27 cellular contexts compared by ENCODE assay signal in the genomic region with DNA sequence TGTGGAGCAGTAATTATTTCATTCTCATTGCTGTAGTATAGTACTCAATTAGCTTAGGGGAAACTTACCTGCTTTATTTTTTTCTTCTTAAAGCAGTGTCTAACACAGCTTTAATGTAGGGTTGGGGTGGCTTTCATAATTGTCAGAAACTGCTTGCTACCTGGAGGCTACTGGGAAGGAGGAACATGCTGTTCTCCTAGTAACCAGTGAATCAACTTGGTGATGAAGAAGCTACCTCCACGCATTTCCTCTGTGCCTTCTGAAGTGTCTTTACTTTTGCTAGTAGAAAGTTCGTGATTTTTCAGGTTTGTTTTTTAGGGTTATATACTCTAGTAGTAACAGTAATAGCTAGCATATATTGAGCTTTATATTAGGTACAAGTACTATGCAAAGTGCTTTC. TPM values are rescaled to one million over a fixed set of nuclear protein-coding genes. Genes with fewer than 3 reads are reported as not detected.
DNase-seq lines count a peak whose midpoint lies in the region; ATAC-seq and TF ChIP-seq lines count a peak whose summit lies in the region.
"Had no signal": no experiment of that assay in that cellular context is flagged by ENCODE, and none has a peak within 500 bp of the region (broad histone marks: within the 10 kb centered on the region; RNA-seq: fewer than 3 reads in every experiment).

No MANE protein-coding gene starts in this region.

- H3K27ac ChIP-seq in foreskin keratinocyte: peak overlapping the region; percentile 27
- H3K27ac ChIP-seq in smooth muscle cell (ENCODE audit: low read depth): peak overlapping the region; percentile 44
- H3K27ac ChIP-seq: stomach, thyroid gland had no signal

- peaks cover 3% of the 10 kb centered on the region for H3K36me3 ChIP-seq in smooth muscle cell (ENCODE audit: low read depth)
- peaks cover 46% of the 10 kb centered on the region for H3K36me3 ChIP-seq in BE2C

- H3K9me3 ChIP-seq in smooth muscle cell (replicated peaks; ENCODE audit: low read depth) (no peaks in the 10 kb centered on the region), BE2C (no peaks in the 10 kb centered on the region)
- H3K9me3 ChIP-seq: ascending aorta, esophagus squamous epithelium, right lobe of liver, stomach, thyroid gland had no signal

- intact Hi-C loops in activated T-helper 2 cell treated with anti-CD3 and anti-CD28 coated beads, Interferon-gamma antibody, Interleukin-2, Interleukin-4, amounts not matched to agents 10 μg/mL and 5 μg/mL and 100 μg/mL, durations not matched to agents 14 hours and 24 hours and 36 hours (cut with micrococcal nuclease): no loop called here

- peaks cover 100% of the 10 kb centered on the region for H4K20me1 ChIP-seq in smooth muscle cell (ENCODE audit: low read depth)

- no peak overlapping the region for H3K4me3 ChIP-seq in smooth muscle cell
- no peak overlapping the region for H3K4me3 ChIP-seq in BE2C (ENCODE audit: low read depth, low read length)
- H3K4me3 ChIP-seq: ascending aorta, esophagus squamous epithelium, lung, right lobe of liver, stomach, thyroid gland had no signal

- no peaks in the 10 kb centered on the region for H3K9me3 Mint-ChIP-seq in activated T-cell treated with anti-CD3 and anti-CD28 coated beads, Interleukin-2, amount 50 U/mL, for 24 hours
- no peaks in the 10 kb centered on the region for H3K9me3 Mint-ChIP-seq in activated T-cell treated with anti-CD3 and anti-CD28 coated beads, Interleukin-2, amount 50 U/mL, for 4 hours
- H3K9me3 Mint-ChIP-seq in activated T-helper 2 cell treated with anti-CD3 and anti-CD28 coated beads, Interferon-gamma antibody, Interleukin-2, Interleukin-4, amounts not matched to agents 10 μg/mL and 5 μg/mL and 100 μg/mL, durations not matched to agents 14 hours and 24 hours and 36 hours: peaks cover 4% of the 10 kb centered on the region
- no peaks in the 10 kb centered on the region for H3K9me3 Mint-ChIP-seq in activated naive CD4-positive, alpha-beta T cell treated with anti-CD3 and anti-CD28 coated beads, Interleukin-2, amount 50 U/mL, for 72 hours
- H3K9me3 Mint-ChIP-seq: central memory CD8-positive, alpha-beta T cell; T-helper 2 cell treated with Interferon-gamma antibody and Interleukin-4, amounts not matched to agents 5 μg/mL and 100 μg/mL, for 36 hours had no signal

- H3K4me2 ChIP-seq in smooth muscle cell: no peak overlapping the region

- H2AFZ ChIP-seq in smooth muscle cell (ENCODE audit: low read depth): no peak overlapping the region

- 91% methylated on average over 2 of the region's 2 CpGs for WGBS in smooth muscle cell (ENCODE audit: low lambda C conversion rate)

- ATAC-seq in activated T-cell treated with anti-CD3 and anti-CD28 coated beads, Interleukin-2, amount 50 U/mL, for 4 hours: no peak
- no peak for ATAC-seq in foreskin keratinocyte
- no peak for ATAC-seq in activated naive CD4-positive, alpha-beta T cell treated with anti-CD3 and anti-CD28 coated beads, Interleukin-2, amount 50 U/mL, for 72 hours
- ATAC-seq: Panc1 had no signal

- peaks cover 85% of the 10 kb centered on the region for H3K36me3 Mint-ChIP-seq in activated T-cell treated with anti-CD3 and anti-CD28 coated beads, Interleukin-2, amount 50 U/mL, for 24 hours (ENCODE audit: low read depth)
- peaks cover 46% of the 10 kb centered on the region for H3K36me3 Mint-ChIP-seq in activated T-cell treated with anti-CD3 and anti-CD28 coated beads, Interleukin-2, amount 50 U/mL, for 4 hours (ENCODE audit: insufficient read depth)
- H3K36me3 Mint-ChIP-seq in activated T-helper 2 cell treated with anti-CD3 and anti-CD28 coated beads, Interferon-gamma antibody, Interleukin-2, Interleukin-4, amounts not matched to agents 10 μg/mL and 5 μg/mL and 100 μg/mL, durations not matched to agents 14 hours and 24 hours and 36 hours (ENCODE audit: low read depth): peaks cover 65% of the 10 kb centered on the region
- peaks cover 6 to 21% of the 10 kb centered on the region in 2 donors for H3K36me3 Mint-ChIP-seq in activated naive CD4-positive, alpha-beta T cell treated with anti-CD3 and anti-CD28 coated beads, Interleukin-2, amount 50 U/mL, for 72 hours

- H3K9ac ChIP-seq in smooth muscle cell (ENCODE audit: low read depth): no peak overlapping the region

- H3K27ac Mint-ChIP-seq in activated T-cell treated with anti-CD3 and anti-CD28 coated beads, Interleukin-2, amount 50 U/mL, for 24 hours: peak overlapping the region; percentile 19
- peak overlapping the region; percentile 18 for H3K27ac Mint-ChIP-seq in activated T-helper 2 cell treated with anti-CD3 and anti-CD28 coated beads, Interferon-gamma antibody, Interleukin-2, Interleukin-4, amounts not matched to agents 10 μg/mL and 5 μg/mL and 100 μg/mL, durations not matched to agents 14 hours and 24 hours and 36 hours
- peak overlapping the region in 1 of 2 donors; percentile 57 for H3K27ac Mint-ChIP-seq in activated naive CD4-positive, alpha-beta T cell treated with anti-CD3 and anti-CD28 coated beads, Interleukin-2, amount 50 U/mL, for 72 hours

- peaks cover 84% of the 10 kb centered on the region for H3K4me1 Mint-ChIP-seq in activated T-cell treated with anti-CD3 and anti-CD28 coated beads, Interleukin-2, amount 50 U/mL, for 24 hours (ENCODE audit: low read depth)
- H3K4me1 Mint-ChIP-seq in activated T-cell treated with anti-CD3 and anti-CD28 coated beads, Interleukin-2, amount 50 U/mL, for 4 hours (ENCODE audit: low read depth): peaks cover 70% of the 10 kb centered on the region
- H3K4me1 Mint-ChIP-seq in activated T-helper 2 cell treated with anti-CD3 and anti-CD28 coated beads, Interferon-gamma antibody, Interleukin-2, Interleukin-4, amounts not matched to agents 10 μg/mL and 5 μg/mL and 100 μg/mL, durations not matched to agents 14 hours and 24 hours and 36 hours (ENCODE audit: low read depth): peaks cover 52% of the 10 kb centered on the region

- H3K4me1 ChIP-seq in foreskin keratinocyte (peaks cover 31% of the 10 kb centered on the region), smooth muscle cell (ENCODE audit: low read depth) (no peaks in the 10 kb centered on the region), BE2C (peaks cover 4% of the 10 kb centered on the region; the same call in 1 of the 2 replicates)

- peaks cover 97% of the 10 kb centered on the region for H3K79me2 ChIP-seq in smooth muscle cell (ENCODE audit: low read depth)

- TF ChIP-seq CTCF in foreskin keratinocyte (conservative IDR thresholded peaks at IDR 0.05): no peak
- no peak for TF ChIP-seq CTCF in smooth muscle cell (IDR thresholded peaks at IDR 0.05; ENCODE audit: borderline replicate concordance, insufficient read depth, poor library complexity, severe bottlenecking)
- no peak for TF ChIP-seq CTCF in BE2C (IDR thresholded peaks at IDR 0.05; ENCODE audit: low read depth, low read length)

- H3K27me3 ChIP-seq in foreskin keratinocyte (no peaks in the 10 kb centered on the region), smooth muscle cell (ENCODE audit: low read depth) (no peaks in the 10 kb centered on the region), BE2C (no peaks in the 10 kb centered on the region)
- H3K27me3 ChIP-seq: ascending aorta, esophagus squamous epithelium, right lobe of liver, stomach, thyroid gland had no signal

- DNase-seq in activated T-cell treated with anti-CD3 and anti-CD28 coated beads, Interleukin-2, amount 50 U/mL, for 24 hours: no peak
- no peak for DNase-seq in activated T-cell treated with anti-CD3 and anti-CD28 coated beads, Interleukin-2, amount 50 U/mL, for 4 hours
- no peak for DNase-seq in activated T-helper 2 cell treated with anti-CD3 and anti-CD28 coated beads, Interferon-gamma antibody, Interleukin-2, Interleukin-4, amounts not matched to agents 10 μg/mL and 5 μg/mL and 100 μg/mL, durations not matched to agents 14 hours and 24 hours and 36 hours (ENCODE audit: low spot score)
- no peak for DNase-seq in foreskin keratinocyte
- DNase-seq in smooth muscle cell (lab: John Stamatoyannopoulos, UW; ENCODE audit: unreplicated experiment): no peak
- DNase-seq in activated naive CD4-positive, alpha-beta T cell treated with anti-CD3 and anti-CD28 coated beads, Interleukin-2, amount 50 U/mL, for 72 hours (ENCODE audit: low spot score in 2 of 2): no peak
- DNase-seq in BE2C: no peak
- DNase-seq in COLO668 (lab: John Stamatoyannopoulos, UW; ENCODE audit: unreplicated experiment): no peak
- DNase-seq: activated naive CD4-positive, alpha-beta T cell treated with anti-CD3 and anti-CD28 coated beads, Interleukin-2, amount 50 U/mL, for 16 hours; activated T-cell treated with anti-CD3 and anti-CD28 coated beads, Interleukin-2, amount 50 U/mL, for 48 hours; CD4-positive, CD25-positive, alpha-beta regulatory T cell; dermis blood vessel endothelial cell; esophagus squamous epithelium; foreskin melanocyte; IMR-90; posterior cingulate gyrus; right lobe of liver; SHP77; stimulated activated CD4-positive, alpha-beta T cell treated with anti-CD3 and anti-CD28 coated beads, Interleukin-2, amount 100 ng/mL, for 48 hours; stomach; thyroid gland had no signal

- H3K27me3 Mint-ChIP-seq in activated T-cell treated with anti-CD3 and anti-CD28 coated beads, Interleukin-2, amount 50 U/mL, for 24 hours: no peaks in the 10 kb centered on the region
- H3K27me3 Mint-ChIP-seq in activated T-cell treated with anti-CD3 and anti-CD28 coated beads, Interleukin-2, amount 50 U/mL, for 4 hours (ENCODE audit: low read depth): no peaks in the 10 kb centered on the region
- no peaks in the 10 kb centered on the region for H3K27me3 Mint-ChIP-seq in activated T-helper 2 cell treated with anti-CD3 and anti-CD28 coated beads, Interferon-gamma antibody, Interleukin-2, Interleukin-4, amounts not matched to agents 10 μg/mL and 5 μg/mL and 100 μg/mL, durations not matched to agents 14 hours and 24 hours and 36 hours (ENCODE audit: low read depth)
- H3K27me3 Mint-ChIP-seq: CD4-positive, CD25-positive, alpha-beta regulatory T cell; central memory CD8-positive, alpha-beta T cell had no signal

- H3F3A ChIP-seq in smooth muscle cell (ENCODE audit: low read depth): peaks cover 17% of the 10 kb centered on the region

- no peak overlapping the region for H3K4me3 Mint-ChIP-seq in activated T-cell treated with anti-CD3 and anti-CD28 coated beads, Interleukin-2, amount 50 U/mL, for 24 hours
- H3K4me3 Mint-ChIP-seq in activated T-cell treated with anti-CD3 and anti-CD28 coated beads, Interleukin-2, amount 50 U/mL, for 4 hours: no peak overlapping the region
- no peak overlapping the region for H3K4me3 Mint-ChIP-seq in activated T-helper 2 cell treated with anti-CD3 and anti-CD28 coated beads, Interferon-gamma antibody, Interleukin-2, Interleukin-4, amounts not matched to agents 10 μg/mL and 5 μg/mL and 100 μg/mL, durations not matched to agents 14 hours and 24 hours and 36 hours (ENCODE audit: low read depth)
- H3K4me3 Mint-ChIP-seq: central memory CD8-positive, alpha-beta T cell; neural crest cell; T-helper 2 cell treated with Interferon-gamma antibody and Interleukin-4, amounts not matched to agents 5 μg/mL and 100 μg/mL, for 36 hours had no signal

RNA-seq across cellular contexts. Expression of gene FEM1B, which starts 11.5 kb away (rescaled TPM):
- total RNA-seq in activated T-cell treated with anti-CD3 and anti-CD28 coated beads, Interleukin-2, amount 50 U/mL, for 4 hours: 10 to 100 TPM; 30.9 to 37.0 (median 31.7) TPM
- 45.1 and 50.4 TPM in 2 replicates for total RNA-seq in activated T-helper 2 cell treated with anti-CD3 and anti-CD28 coated beads, Interferon-gamma antibody, Interleukin-2, Interleukin-4, amounts not matched to agents 10 μg/mL and 5 μg/mL and 100 μg/mL, durations not matched to agents 14 hours and 24 hours and 36 hours
- total RNA-seq in foreskin keratinocyte (42.6 and 44.5 TPM in 2 replicates), smooth muscle cell (41.4 and 50.0 TPM in 2 replicates)
- polyA plus RNA-seq in foreskin keratinocyte (7.9 and 9.0 TPM in 2 replicates), smooth muscle cell (13.0 and 15.7 TPM in 2 replicates)
- total RNA-seq in activated naive CD4-positive, alpha-beta T cell treated with anti-CD3 and anti-CD28 coated beads, Interleukin-2, amount 50 U/mL, for 72 hours: 10 to 100 TPM; 40.3 to 43.7 TPM
- polyA plus RNA-seq in BE2C (2012; ENCODE audit: insufficient read depth, insufficient read length, low read depth): 59.1 TPM

RNA-seq across cellular contexts. Expression of gene CLN6, which starts 59.5 kb away (rescaled TPM):
- total RNA-seq in activated T-cell treated with anti-CD3 and anti-CD28 coated beads, Interleukin-2, amount 50 U/mL, for 4 hours: 10 to 100 TPM; 82.6 to 94.4 (median 91.3) TPM
- 82.4 and 84.9 TPM in 2 replicates for total RNA-seq in activated T-helper 2 cell treated with anti-CD3 and anti-CD28 coated beads, Interferon-gamma antibody, Interleukin-2, Interleukin-4, amounts not matched to agents 10 μg/mL and 5 μg/mL and 100 μg/mL, durations not matched to agents 14 hours and 24 hours and 36 hours
- total RNA-seq in foreskin keratinocyte (27.5 and 29.8 TPM in 2 replicates), smooth muscle cell (11.5 and 15.2 TPM in 2 replicates)
- polyA plus RNA-seq in foreskin keratinocyte (35.9 and 36.5 TPM in 2 replicates), smooth muscle cell (2.5 and 3.0 TPM in 2 replicates)
- total RNA-seq in activated naive CD4-positive, alpha-beta T cell treated with anti-CD3 and anti-CD28 coated beads, Interleukin-2, amount 50 U/mL, for 72 hours: 10 to 100 TPM; 38.0 to 55.1 TPM
- 68.7 TPM for polyA plus RNA-seq in BE2C (2012; ENCODE audit: insufficient read depth, insufficient read length, low read depth)
